12 cellular contexts compared by ENCODE assay signal in genomic region chr10:71045188-71045841, GRCh38.
DNase-seq lines count a peak whose midpoint lies in the region; ATAC-seq and TF ChIP-seq lines count a peak whose summit lies in the region.
"Had no signal": no experiment of that assay in that cellular context is flagged by ENCODE, and none has a peak within 500 bp of the region (broad histone marks: within the 10 kb centered on the region; RNA-seq: fewer than 3 reads in every experiment).

No MANE protein-coding gene starts in this region.

- 63 to 65% methylated on average over 12 of the region's 12 CpGs for WGBS in testis, 2 donors

- no peak for TF ChIP-seq POLR2A in testis (IDR thresholded peaks at IDR 0.05)

- no peaks in the 10 kb centered on the region for H3K9me3 ChIP-seq in testis
- H3K9me3 ChIP-seq: suprapubic skin had no signal

- H3K27ac ChIP-seq in testis = no peak overlapping the region
- H3K27ac ChIP-seq: 22Rv1, suprapubic skin had no signal

- peaks cover 7% of the 10 kb centered on the region for H3K4me1 ChIP-seq in testis
- H3K4me1 ChIP-seq: suprapubic skin had no signal

- ATAC-seq in omental fat pad (ENCODE audit: low FRiP score) (no peak), HG03378 (IDR thresholded peaks at IDR 0.05; ENCODE audit: unreplicated experiment) (no peak)

- no peaks in the 10 kb centered on the region for H3K27me3 ChIP-seq in testis

- no peaks in the 10 kb centered on the region for H3K36me3 ChIP-seq in testis (ENCODE audit: low read depth, missing control alignments)
- H3K36me3 ChIP-seq: suprapubic skin had no signal

- H3K4me3 ChIP-seq in testis = no peak overlapping the region
- H3K4me3 ChIP-seq: suprapubic skin had no signal

- no peak for TF ChIP-seq CTCF in testis (IDR thresholded peaks at IDR 0.05)
- no peak for TF ChIP-seq CTCF in omental fat pad (IDR thresholded peaks at IDR 0.05)

- DNase-seq in NCI-H1092 treated with DMSO at 0.1 percent for 48 hours (lab: John Stamatoyannopoulos, UW) = peak; percentile 67
- DNase-seq in NCI-H1092 (lab: John Stamatoyannopoulos, UW) = no peak
- peak; percentile 82 for DNase-seq in SKM-1 (lab: John Stamatoyannopoulos, UW; ENCODE audit: unreplicated experiment)
- DNase-seq in left kidney (ENCODE audit: low read depth, low spot score) = peak; percentile 81
- DNase-seq in testis = peak; percentile 46
- DNase-seq in omental fat pad (ENCODE audit: low spot score) = no peak
- DNase-seq in HPDE6-E6E7 (ENCODE audit: extremely low spot score) = no peak
- DNase-seq: activated CD4-positive, alpha-beta T cell treated with anti-CD3 and anti-CD28 coated beads, Interleukin-2, amount 50 U/mL, for 1 hour; NCI-H1048 had no signal

- intact Hi-C loops in testis (cut with DNase I; ENCODE audit: low total_unique reads) = no loop called here

Comparison
In these comparisons a context has a peak if more than half of its experiments do, and no peak if none do; other contexts are left out.
1. DNase-seq: peak in NCI-H1092 treated with DMSO at 0.1 percent for 48 hours (single experiment), SKM-1 (single experiment), left kidney (single experiment) and testis (single experiment); none in NCI-H1092 (single experiment), omental fat pad (single experiment) and HPDE6-E6E7 (single experiment).